ENCODE assay signal across 27 cellular contexts in genomic region chr18:61579581-61579980, GRCh38.
DNase-seq lines count a peak whose midpoint lies in the region; ATAC-seq and TF ChIP-seq lines count a peak whose summit lies in the region.
"Had no signal": no experiment of that assay in that cellular context is flagged by ENCODE, and none has a peak within 500 bp of the region (broad histone marks: within the 10 kb centered on the region; RNA-seq: fewer than 3 reads in every experiment).

No MANE protein-coding gene starts in this region.

- no peaks in the 10 kb centered on the region for H3K79me2 ChIP-seq in PC-9 (ENCODE audit: low read depth)

- H3K27me3 Mint-ChIP-seq in CD14-positive monocyte (ENCODE audit: low read depth in 3 of 3) = peaks cover 21 to 37% (median 32%) of the 10 kb centered on the region in 3 donors
- H3K27me3 Mint-ChIP-seq in activated CD4-positive, alpha-beta memory T cell treated with anti-CD3 and anti-CD28 coated beads, Interleukin-2, amount 10 ng/mL, durations not matched to agents 7 days and 5 days = peaks cover 27% of the 10 kb centered on the region

- H3K4me2 ChIP-seq in PC-9 = no peak overlapping the region

- no peak overlapping the region for H3K27ac ChIP-seq in PC-9
- H3K27ac ChIP-seq: C4-2B, cardiac muscle cell, foreskin keratinocyte, prostate gland had no signal

- no peak for ATAC-seq in GM18907 (IDR thresholded peaks at IDR 0.05; ENCODE audit: unreplicated experiment)
- ATAC-seq: activated T-cell treated with anti-CD3 and anti-CD28 coated beads, Interleukin-2, amount 50 U/mL, for 72 hours; foreskin keratinocyte; mucosa of descending colon had no signal

- H3K9me3 Mint-ChIP-seq in CD14-positive monocyte = peaks cover 0 to 3% (median 2%) of the 10 kb centered on the region in 7 donors
- no peaks in the 10 kb centered on the region for H3K9me3 Mint-ChIP-seq in activated CD4-positive, alpha-beta memory T cell treated with anti-CD3 and anti-CD28 coated beads, Interleukin-2, amount 10 ng/mL, durations not matched to agents 7 days and 5 days
- H3K9me3 Mint-ChIP-seq: activated naive CD4-positive, alpha-beta T cell treated with anti-CD3 and anti-CD28 coated beads for 36 hours; activated T-cell treated with anti-CD3 and anti-CD28 coated beads, Interleukin-2, amount 50 U/mL, for 72 hours; dendritic cell treated with granulocyte-macrophage colony-stimulating factor and Interleukin-4, amounts not matched to agents 40 ng/mL and 50 ng/mL, for 4 days had no signal

- no peaks in the 10 kb centered on the region for H3K9me2 ChIP-seq in PC-9 (ENCODE audit: insufficient read depth)

- H3F3A ChIP-seq in PC-9 (ENCODE audit: insufficient read depth, low read depth) = no peaks in the 10 kb centered on the region

- no peaks in the 10 kb centered on the region for H3K27me3 ChIP-seq in PC-9 (ENCODE audit: insufficient read depth, low read depth)
- H3K27me3 ChIP-seq: cardiac muscle cell, foreskin keratinocyte had no signal

- peak overlapping the region in 1 of 7 donors; percentile 20 for H3K27ac Mint-ChIP-seq in CD14-positive monocyte
- no peak overlapping the region for H3K27ac Mint-ChIP-seq in activated CD4-positive, alpha-beta memory T cell treated with anti-CD3 and anti-CD28 coated beads, Interleukin-2, amount 10 ng/mL, durations not matched to agents 7 days and 5 days
- H3K27ac Mint-ChIP-seq: activated naive CD4-positive, alpha-beta T cell treated with anti-CD3 and anti-CD28 coated beads for 36 hours; activated T-cell treated with anti-CD3 and anti-CD28 coated beads, Interleukin-2, amount 50 U/mL, for 72 hours; dendritic cell treated with granulocyte-macrophage colony-stimulating factor and Interleukin-4, amounts not matched to agents 40 ng/mL and 50 ng/mL, for 4 days had no signal

- H3K4me1 ChIP-seq in PC-9 (replicated peaks; ENCODE audit: insufficient read depth) = no peaks in the 10 kb centered on the region
- H3K4me1 ChIP-seq: foreskin keratinocyte, prostate gland had no signal

- H3K4me1 Mint-ChIP-seq in CD14-positive monocyte = peaks cover 19% of the 10 kb centered on the region
- H3K4me1 Mint-ChIP-seq in activated CD4-positive, alpha-beta memory T cell treated with anti-CD3 and anti-CD28 coated beads, Interleukin-2, amount 10 ng/mL, durations not matched to agents 7 days and 5 days = peaks cover 4% of the 10 kb centered on the region

- no peaks in the 10 kb centered on the region for H4K20me1 ChIP-seq in PC-9 (ENCODE audit: insufficient read depth)

- intact Hi-C loops in CD14-positive monocyte (cut with micrococcal nuclease) = no loop called here
- intact Hi-C loops in PC-9 (cut with micrococcal nuclease; ENCODE audit: unreplicated experiment) = no loop called here

- no peak overlapping the region for H2AFZ ChIP-seq in PC-9

- H3K4me3 ChIP-seq in PC-9 = no peak overlapping the region
- H3K4me3 ChIP-seq: cardiac muscle cell, mucosa of descending colon, prostate gland had no signal

- no peaks in the 10 kb centered on the region for H3K36me3 Mint-ChIP-seq in CD14-positive monocyte
- no peaks in the 10 kb centered on the region for H3K36me3 Mint-ChIP-seq in activated CD4-positive, alpha-beta memory T cell treated with anti-CD3 and anti-CD28 coated beads, Interleukin-2, amount 10 ng/mL, durations not matched to agents 7 days and 5 days (ENCODE audit: low read depth)

- TF ChIP-seq CTCF in CD14-positive monocyte (IDR thresholded peaks at IDR 0.05) (no peak), PC-9 (conservative IDR thresholded peaks at IDR 0.05) (no peak)

- DNase-seq in CD14-positive monocyte (ENCODE audit: low spot score) (no peak), LHCN-M2 (ENCODE audit: low read depth) (peak; percentile 67), OCI-M1 (lab: John Stamatoyannopoulos, UW) (peak; percentile 5), fibroblast of the conjunctiva (ENCODE audit: low read depth) (peak; percentile 14), PC-9 (no peak)
- no peak for DNase-seq in activated naive CD4-positive, alpha-beta T cell treated with anti-CD3 and anti-CD28 coated beads, Interleukin-2, amount 50 U/mL, for 16 hours
- DNase-seq in activated CD4-positive, alpha-beta memory T cell treated with anti-CD3 and anti-CD28 coated beads, Interleukin-2, amount 10 ng/mL, durations not matched to agents 7 days and 5 days = no peak
- DNase-seq: ACHN; activated CD4-positive, alpha-beta T cell treated with anti-CD3 and anti-CD28 coated beads for 4 hours; activated naive CD4-positive, alpha-beta T cell treated with anti-CD3 and anti-CD28 coated beads for 36 hours; activated T-cell treated with anti-CD3 and anti-CD28 coated beads, Interleukin-2, amount 50 U/mL, for 72 hours; DMS 273 treated with DMSO at 0.1 percent for 48 hours; foreskin keratinocyte; GF-D8; HCEC 1CT; hippocampal formation; Kasumi-1; left ventricle myocardium superior; mucosa of descending colon; NCI-H2107; NCI-H524; Right ventricle myocardium superior had no signal

- CTCF ChIA-PET in activated CD4-positive, alpha-beta memory T cell treated with anti-CD3 and anti-CD28 coated beads, Interleukin-2, amount 10 ng/mL, durations not matched to agents 7 days and 5 days (lab: Charles Lee) = interaction anchor here (0.9 kb wide), 1 partner anchor 26 kb away, joined by 3 read pairs; no protein-coding TSS in a partner anchor
- CTCF ChIA-PET in PC-9 (lab: Charles Lee) = no interaction called here

- no TSS peak for BruUV-seq in PC-9 (replicated peaks; lab: Mats Ljungman, UMichigan)

- peak overlapping the region; percentile 51 to 78 for H3K4me3 Mint-ChIP-seq in CD14-positive monocyte
- H3K4me3 Mint-ChIP-seq in activated CD4-positive, alpha-beta memory T cell treated with anti-CD3 and anti-CD28 coated beads, Interleukin-2, amount 10 ng/mL, durations not matched to agents 7 days and 5 days = no peak overlapping the region
- H3K4me3 Mint-ChIP-seq: activated naive CD4-positive, alpha-beta T cell treated with anti-CD3 and anti-CD28 coated beads for 36 hours; activated T-cell treated with anti-CD3 and anti-CD28 coated beads, Interleukin-2, amount 50 U/mL, for 72 hours; dendritic cell treated with granulocyte-macrophage colony-stimulating factor and Interleukin-4, amounts not matched to agents 40 ng/mL and 50 ng/mL, for 4 days had no signal

- H3K36me3 ChIP-seq in PC-9 (ENCODE audit: low read depth) = no peaks in the 10 kb centered on the region
- H3K36me3 ChIP-seq: cardiac muscle cell, prostate gland had no signal

- POLR2A ChIA-PET in activated CD4-positive, alpha-beta memory T cell treated with anti-CD3 and anti-CD28 coated beads, Interleukin-2, amount 10 ng/mL, durations not matched to agents 7 days and 5 days (lab: Charles Lee) = no interaction called here
- POLR2A ChIA-PET in PC-9 (lab: Charles Lee; ENCODE audit: unreplicated experiment) = no interaction called here

- H3K9me3 ChIP-seq in PC-9 (ENCODE audit: insufficient read depth, low read depth) = no peaks in the 10 kb centered on the region
- H3K9me3 ChIP-seq: mucosa of descending colon, prostate gland had no signal

Comparison
In these comparisons a context has a peak if more than half of its experiments do, and no peak if none do; other contexts are left out.
1. DNase-seq: peak in LHCN-M2 (single experiment), OCI-M1 (single experiment) and fibroblast of the conjunctiva (single experiment); none in CD14-positive monocyte (single experiment), activated naive CD4-positive, alpha-beta T cell treated with anti-CD3 and anti-CD28 coated beads, Interleukin-2, amount 50 U/mL, for 16 hours (single experiment), activated CD4-positive, alpha-beta memory T cell treated with anti-CD3 and anti-CD28 coated beads, Interleukin-2, amount 10 ng/mL, durations not matched to agents 7 days and 5 days (single experiment) and PC-9 (0 of 2).